In the genomic region with DNA sequence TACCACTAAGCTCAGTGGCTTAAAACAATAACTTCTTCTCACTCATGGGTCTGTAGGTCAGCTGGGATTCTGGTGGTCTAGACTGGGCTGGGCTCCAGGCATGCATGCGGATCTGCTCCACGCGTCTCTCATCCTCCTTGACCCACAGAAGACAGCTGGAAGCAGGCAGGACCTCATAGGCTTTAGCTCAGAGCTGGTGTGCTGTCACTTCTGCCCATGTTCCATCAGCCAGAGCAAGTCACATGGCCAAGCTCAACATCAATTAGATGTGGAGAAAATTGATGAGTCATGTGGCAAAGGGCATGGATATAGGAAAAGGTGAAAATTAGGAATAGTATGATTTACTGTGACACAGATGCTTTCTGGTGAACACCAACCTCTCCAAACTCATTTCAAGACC, we compare ENCODE assay signal across 1 cellular context.
TF ChIP-seq lines count a peak whose summit lies in the region.

No MANE protein-coding gene starts in this region.

TF ChIP-seq in K562, 482 proteins besides CTCF, POLR2A, EP300 and RAD21 (continues in another document):
- TF ChIP-seq JUND (IDR thresholded peaks at IDR 0.05; ENCODE audit: borderline replicate concordance, low read depth, low read length) (no peak), JUND (tag; IDR thresholded peaks at IDR 0.05; ENCODE audit: borderline replicate concordance, low read depth, low read length) (0 out of 3 replicates have a peak, but pooled peaks have one; percentile 37), FOXP4 (CRISPR knock-in tag; IDR thresholded peaks at IDR 0.05; ENCODE audit: borderline replicate concordance) (no peak), DEAF1 (CRISPR knock-in tag; IDR thresholded peaks at IDR 0.05) (no peak), BRCA1 (IDR thresholded peaks at IDR 0.05) (no peak), BRCA1 (CRISPR knock-in tag; IDR thresholded peaks at IDR 0.05) (no peak), ZBTB17 (CRISPR knock-in tag; IDR thresholded peaks at IDR 0.05) (no peak), HMGN3 (IDR thresholded peaks at IDR 0.05; ENCODE audit: borderline replicate concordance, extremely low read depth, insufficient read length, low read depth, low read length) (no peak), MCM3 (IDR thresholded peaks at IDR 0.05) (no peak), NFE2L1 (tag; IDR thresholded peaks at IDR 0.05; ENCODE audit: borderline replicate concordance, low read depth) (peak; percentile 83), MAFK (IDR thresholded peaks at IDR 0.05; ENCODE audit: low read length) (peak; percentile 47; the same call in 1 of the 2 replicates), ARID3A (IDR thresholded peaks at IDR 0.05; ENCODE audit: borderline replicate concordance, low read depth, low read length) (no peak), NFE2 (IDR thresholded peaks at IDR 0.05; ENCODE audit: low read depth) (peak; percentile 70), TFAP4 (CRISPR knock-in tag; IDR thresholded peaks at IDR 0.05; ENCODE audit: borderline replicate concordance) (peak; percentile 23; the same call in 1 of the 2 replicates), NR2C2 (CRISPR knock-in tag; IDR thresholded peaks at IDR 0.05) (no peak), NR2C2 (tag; IDR thresholded peaks at IDR 0.05) (peak; percentile 60), NFIX (CRISPR knock-in tag; IDR thresholded peaks at IDR 0.05; ENCODE audit: low read depth) (no peak), ZNF316 (IDR thresholded peaks at IDR 0.05) (peak; percentile 72), RCOR1 (IDR thresholded peaks at IDR 0.05; ENCODE audit: borderline replicate concordance in 1 of 2, low read depth in 2 of 2, low read length in 2 of 2) (no peak), TARDBP (IDR thresholded peaks at IDR 0.05) (no peak), KDM1A (IDR thresholded peaks at IDR 0.05) (no peak), RB1 (IDR thresholded peaks at IDR 0.05; ENCODE audit: low read depth) (no peak), POLR2AphosphoS2 (IDR thresholded peaks at IDR 0.05; ENCODE audit: low read length) (no peak), ZNF133 (CRISPR knock-in tag; IDR thresholded peaks at IDR 0.05) (no peak), C11orf30 (IDR thresholded peaks at IDR 0.05; ENCODE audit: low read depth) (peak; percentile 77), ELF1 (tag; IDR thresholded peaks at IDR 0.05) (no peak), CHD1 (IDR thresholded peaks at IDR 0.05; ENCODE audit: low read length) (no peak), MAFG (tag; conservative IDR thresholded peaks at IDR 0.05) (peak; percentile 93), NR2C1 (IDR thresholded peaks at IDR 0.05) (no peak), NR2C1 (tag; IDR thresholded peaks at IDR 0.05) (0 out of 2 replicates have a peak, but pooled peaks have one; percentile 35), MAFF (IDR thresholded peaks at IDR 0.05; ENCODE audit: low read length) (peak; percentile 66), ELF2 (CRISPR knock-in tag; IDR thresholded peaks at IDR 0.05) (no peak), SAFB (IDR thresholded peaks at IDR 0.05; ENCODE audit: borderline replicate concordance, low read depth, low read length) (no peak), ERF (CRISPR knock-in tag; IDR thresholded peaks at IDR 0.05) (no peak), RBFOX2 (IDR thresholded peaks at IDR 0.05; ENCODE audit: low read depth, low read length) (no peak), SMARCA4 (IDR thresholded peaks at IDR 0.05) (no peak)
- TF ChIP-seq, protein P1, sequence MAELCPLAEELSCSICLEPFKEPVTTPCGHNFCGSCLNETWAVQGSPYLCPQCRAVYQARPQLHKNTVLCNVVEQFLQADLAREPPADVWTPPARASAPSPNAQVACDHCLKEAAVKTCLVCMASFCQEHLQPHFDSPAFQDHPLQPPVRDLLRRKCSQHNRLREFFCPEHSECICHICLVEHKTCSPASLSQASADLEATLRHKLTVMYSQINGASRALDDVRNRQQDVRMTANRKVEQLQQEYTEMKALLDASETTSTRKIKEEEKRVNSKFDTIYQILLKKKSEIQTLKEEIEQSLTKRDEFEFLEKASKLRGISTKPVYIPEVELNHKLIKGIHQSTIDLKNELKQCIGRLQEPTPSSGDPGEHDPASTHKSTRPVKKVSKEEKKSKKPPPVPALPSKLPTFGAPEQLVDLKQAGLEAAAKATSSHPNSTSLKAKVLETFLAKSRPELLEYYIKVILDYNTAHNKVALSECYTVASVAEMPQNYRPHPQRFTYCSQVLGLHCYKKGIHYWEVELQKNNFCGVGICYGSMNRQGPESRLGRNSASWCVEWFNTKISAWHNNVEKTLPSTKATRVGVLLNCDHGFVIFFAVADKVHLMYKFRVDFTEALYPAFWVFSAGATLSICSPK (IDR thresholded peaks at IDR 0.05; ENCODE audit: borderline replicate concordance) = no peak
- TF ChIP-seq, protein P2, sequence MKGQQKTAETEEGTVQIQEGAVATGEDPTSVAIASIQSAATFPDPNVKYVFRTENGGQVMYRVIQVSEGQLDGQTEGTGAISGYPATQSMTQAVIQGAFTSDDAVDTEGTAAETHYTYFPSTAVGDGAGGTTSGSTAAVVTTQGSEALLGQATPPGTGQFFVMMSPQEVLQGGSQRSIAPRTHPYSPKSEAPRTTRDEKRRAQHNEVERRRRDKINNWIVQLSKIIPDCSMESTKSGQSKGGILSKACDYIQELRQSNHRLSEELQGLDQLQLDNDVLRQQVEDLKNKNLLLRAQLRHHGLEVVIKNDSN (CRISPR knock-in tag; IDR thresholded peaks at IDR 0.05) = peak; percentile 80
- TF ChIP-seq, protein P3, sequence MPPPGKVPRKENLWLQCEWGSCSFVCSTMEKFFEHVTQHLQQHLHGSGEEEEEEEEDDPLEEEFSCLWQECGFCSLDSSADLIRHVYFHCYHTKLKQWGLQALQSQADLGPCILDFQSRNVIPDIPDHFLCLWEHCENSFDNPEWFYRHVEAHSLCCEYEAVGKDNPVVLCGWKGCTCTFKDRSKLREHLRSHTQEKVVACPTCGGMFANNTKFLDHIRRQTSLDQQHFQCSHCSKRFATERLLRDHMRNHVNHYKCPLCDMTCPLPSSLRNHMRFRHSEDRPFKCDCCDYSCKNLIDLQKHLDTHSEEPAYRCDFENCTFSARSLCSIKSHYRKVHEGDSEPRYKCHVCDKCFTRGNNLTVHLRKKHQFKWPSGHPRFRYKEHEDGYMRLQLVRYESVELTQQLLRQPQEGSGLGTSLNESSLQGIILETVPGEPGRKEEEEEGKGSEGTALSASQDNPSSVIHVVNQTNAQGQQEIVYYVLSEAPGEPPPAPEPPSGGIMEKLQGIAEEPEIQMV (tag; conservative IDR thresholded peaks at IDR 0.05; ENCODE audit: low read depth) = no peak
- TF ChIP-seq, protein P4, sequence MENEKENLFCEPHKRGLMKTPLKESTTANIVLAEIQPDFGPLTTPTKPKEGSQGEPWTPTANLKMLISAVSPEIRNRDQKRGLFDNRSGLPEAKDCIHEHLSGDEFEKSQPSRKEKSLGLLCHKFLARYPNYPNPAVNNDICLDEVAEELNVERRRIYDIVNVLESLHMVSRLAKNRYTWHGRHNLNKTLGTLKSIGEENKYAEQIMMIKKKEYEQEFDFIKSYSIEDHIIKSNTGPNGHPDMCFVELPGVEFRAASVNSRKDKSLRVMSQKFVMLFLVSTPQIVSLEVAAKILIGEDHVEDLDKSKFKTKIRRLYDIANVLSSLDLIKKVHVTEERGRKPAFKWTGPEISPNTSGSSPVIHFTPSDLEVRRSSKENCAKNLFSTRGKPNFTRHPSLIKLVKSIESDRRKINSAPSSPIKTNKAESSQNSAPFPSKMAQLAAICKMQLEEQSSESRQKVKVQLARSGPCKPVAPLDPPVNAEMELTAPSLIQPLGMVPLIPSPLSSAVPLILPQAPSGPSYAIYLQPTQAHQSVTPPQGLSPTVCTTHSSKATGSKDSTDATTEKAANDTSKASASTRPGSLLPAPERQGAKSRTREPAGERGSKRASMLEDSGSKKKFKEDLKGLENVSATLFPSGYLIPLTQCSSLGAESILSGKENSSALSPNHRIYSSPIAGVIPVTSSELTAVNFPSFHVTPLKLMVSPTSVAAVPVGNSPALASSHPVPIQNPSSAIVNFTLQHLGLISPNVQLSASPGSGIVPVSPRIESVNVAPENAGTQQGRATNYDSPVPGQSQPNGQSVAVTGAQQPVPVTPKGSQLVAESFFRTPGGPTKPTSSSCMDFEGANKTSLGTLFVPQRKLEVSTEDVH (IDR thresholded peaks at IDR 0.05; ENCODE audit: low read depth, partially characterized antibody) = no peak
- TF ChIP-seq, protein P5, sequence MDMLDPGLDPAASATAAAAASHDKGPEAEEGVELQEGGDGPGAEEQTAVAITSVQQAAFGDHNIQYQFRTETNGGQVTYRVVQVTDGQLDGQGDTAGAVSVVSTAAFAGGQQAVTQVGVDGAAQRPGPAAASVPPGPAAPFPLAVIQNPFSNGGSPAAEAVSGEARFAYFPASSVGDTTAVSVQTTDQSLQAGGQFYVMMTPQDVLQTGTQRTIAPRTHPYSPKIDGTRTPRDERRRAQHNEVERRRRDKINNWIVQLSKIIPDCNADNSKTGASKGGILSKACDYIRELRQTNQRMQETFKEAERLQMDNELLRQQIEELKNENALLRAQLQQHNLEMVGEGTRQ (CRISPR knock-in tag; IDR thresholded peaks at IDR 0.05) = peak; percentile 61
- TF ChIP-seq, protein P6, sequence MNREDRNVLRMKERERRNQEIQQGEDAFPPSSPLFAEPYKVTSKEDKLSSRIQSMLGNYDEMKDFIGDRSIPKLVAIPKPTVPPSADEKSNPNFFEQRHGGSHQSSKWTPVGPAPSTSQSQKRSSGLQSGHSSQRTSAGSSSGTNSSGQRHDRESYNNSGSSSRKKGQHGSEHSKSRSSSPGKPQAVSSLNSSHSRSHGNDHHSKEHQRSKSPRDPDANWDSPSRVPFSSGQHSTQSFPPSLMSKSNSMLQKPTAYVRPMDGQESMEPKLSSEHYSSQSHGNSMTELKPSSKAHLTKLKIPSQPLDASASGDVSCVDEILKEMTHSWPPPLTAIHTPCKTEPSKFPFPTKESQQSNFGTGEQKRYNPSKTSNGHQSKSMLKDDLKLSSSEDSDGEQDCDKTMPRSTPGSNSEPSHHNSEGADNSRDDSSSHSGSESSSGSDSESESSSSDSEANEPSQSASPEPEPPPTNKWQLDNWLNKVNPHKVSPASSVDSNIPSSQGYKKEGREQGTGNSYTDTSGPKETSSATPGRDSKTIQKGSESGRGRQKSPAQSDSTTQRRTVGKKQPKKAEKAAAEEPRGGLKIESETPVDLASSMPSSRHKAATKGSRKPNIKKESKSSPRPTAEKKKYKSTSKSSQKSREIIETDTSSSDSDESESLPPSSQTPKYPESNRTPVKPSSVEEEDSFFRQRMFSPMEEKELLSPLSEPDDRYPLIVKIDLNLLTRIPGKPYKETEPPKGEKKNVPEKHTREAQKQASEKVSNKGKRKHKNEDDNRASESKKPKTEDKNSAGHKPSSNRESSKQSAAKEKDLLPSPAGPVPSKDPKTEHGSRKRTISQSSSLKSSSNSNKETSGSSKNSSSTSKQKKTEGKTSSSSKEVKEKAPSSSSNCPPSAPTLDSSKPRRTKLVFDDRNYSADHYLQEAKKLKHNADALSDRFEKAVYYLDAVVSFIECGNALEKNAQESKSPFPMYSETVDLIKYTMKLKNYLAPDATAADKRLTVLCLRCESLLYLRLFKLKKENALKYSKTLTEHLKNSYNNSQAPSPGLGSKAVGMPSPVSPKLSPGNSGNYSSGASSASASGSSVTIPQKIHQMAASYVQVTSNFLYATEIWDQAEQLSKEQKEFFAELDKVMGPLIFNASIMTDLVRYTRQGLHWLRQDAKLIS (CRISPR knock-in tag; IDR thresholded peaks at IDR 0.05) = no peak
- TF ChIP-seq, protein P7, sequence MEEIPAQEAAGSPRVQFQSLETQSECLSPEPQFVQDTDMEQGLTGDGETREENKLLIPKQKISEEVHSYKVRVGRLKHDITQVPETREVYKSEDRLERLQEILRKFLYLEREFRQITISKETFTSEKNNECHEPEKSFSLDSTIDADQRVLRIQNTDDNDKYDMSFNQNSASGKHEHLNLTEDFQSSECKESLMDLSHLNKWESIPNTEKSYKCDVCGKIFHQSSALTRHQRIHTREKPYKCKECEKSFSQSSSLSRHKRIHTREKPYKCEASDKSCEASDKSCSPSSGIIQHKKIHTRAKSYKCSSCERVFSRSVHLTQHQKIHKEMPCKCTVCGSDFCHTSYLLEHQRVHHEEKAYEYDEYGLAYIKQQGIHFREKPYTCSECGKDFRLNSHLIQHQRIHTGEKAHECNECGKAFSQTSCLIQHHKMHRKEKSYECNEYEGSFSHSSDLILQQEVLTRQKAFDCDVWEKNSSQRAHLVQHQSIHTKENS (CRISPR knock-in tag; IDR thresholded peaks at IDR 0.05) = no peak
